ENCODE assay signal across 23 cellular contexts in the genomic region with DNA sequence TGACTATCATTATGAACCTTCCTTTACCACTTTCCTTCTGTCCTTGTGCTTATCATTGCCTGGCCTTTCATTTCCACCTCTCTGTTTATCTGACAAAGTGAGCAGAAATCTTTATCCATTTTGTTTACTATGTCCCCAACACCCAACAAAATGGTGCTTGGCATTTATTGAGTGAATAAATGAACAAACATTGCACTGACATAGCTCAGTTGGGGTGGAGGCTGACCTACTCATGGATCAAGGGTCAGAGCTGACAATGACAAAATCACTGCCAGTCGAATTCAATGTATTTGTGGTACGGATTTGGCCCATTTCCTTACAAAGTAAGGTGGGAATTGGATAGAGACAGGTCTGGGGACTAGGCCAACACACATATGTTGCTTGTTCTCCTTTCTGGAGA.
DNase-seq lines count a peak whose midpoint lies in the region; ATAC-seq, FAIRE-seq and TF ChIP-seq lines count a peak whose summit lies in the region.
"Had no signal": no experiment of that assay in that cellular context is flagged by ENCODE, and none has a peak within 500 bp of the region (broad histone marks: within the 10 kb centered on the region; RNA-seq: fewer than 3 reads in every experiment).

No MANE protein-coding gene starts in this region.

- TF ChIP-seq CTCF in liver (IDR thresholded peaks at IDR 0.05; ENCODE audit: low read depth, low read length, missing input control) (no peak), HepG2 (CRISPR knock-in tag; IDR thresholded peaks at IDR 0.05) (no peak), right lobe of liver (IDR thresholded peaks at IDR 0.05) (no peak), prostate gland (IDR thresholded peaks at IDR 0.05) (no peak)

- H3K4me1 ChIP-seq in liver (ENCODE audit: control insufficient read depth in 4 of 4, insufficient read depth in 4 of 4, low read length in 3 of 4) (peaks cover 0 to 12% (median 0%) of the 10 kb centered on the region in 4 donors), HepG2 (ENCODE audit: insufficient read depth, low read length) (no peaks in the 10 kb centered on the region), right lobe of liver (peaks cover 0 to 4% (median 0%) of the 10 kb centered on the region in 4 donors), prostate gland (replicated peaks) (no peaks in the 10 kb centered on the region)

- CTCF ChIA-PET in HepG2 (lab: Yijun Ruan, JAX; ENCODE audit: low intra/inter-chr PET ratio, low total read pairs): no interaction called here

- BruUV-seq in HepG2 (replicated peaks; lab: Mats Ljungman, UMichigan): no TSS peak

- TF ChIP-seq EP300 in HepG2 (IDR thresholded peaks at IDR 0.05; ENCODE audit: low read depth in 2 of 2, low read length in 2 of 2) (no peak), HepG2 (CRISPR knock-in tag; IDR thresholded peaks at IDR 0.05; ENCODE audit: borderline replicate concordance) (no peak)

- POLR2A ChIA-PET in HepG2 (lab: Yijun Ruan, JAX): no interaction called here

- H3K27ac ChIP-seq in liver (ENCODE audit: low read depth in 1 of 2, low read length in 2 of 2) (no peak overlapping the region), HepG2 (ENCODE audit: extremely low read length, insufficient read depth, low read length) (no peak overlapping the region), right lobe of liver (no peak overlapping the region), prostate gland (no peak overlapping the region)
- H3K27ac ChIP-seq: BLaER1 had no signal

- H3K27me3 ChIP-seq in liver (ENCODE audit: control insufficient read depth in 4 of 4, insufficient read depth in 4 of 4, low read length in 3 of 4) (no peaks in the 10 kb centered on the region), HepG2 (ENCODE audit: control insufficient read depth in 1 of 2, insufficient read depth in 2 of 2, low read length in 2 of 2) (no peaks in the 10 kb centered on the region), right lobe of liver (no peaks in the 10 kb centered on the region), prostate gland (replicated peaks; ENCODE audit: insufficient read depth) (no peaks in the 10 kb centered on the region)
- H3K27me3 ChIP-seq: BE2C, BLaER1 had no signal

- H3K9me3 ChIP-seq in liver (ENCODE audit: control insufficient read depth in 4 of 4, low read length in 3 of 4) (no peaks in the 10 kb centered on the region), HepG2 (ENCODE audit: low read length) (no peaks in the 10 kb centered on the region), right lobe of liver (no peaks in the 10 kb centered on the region), prostate gland (no peaks in the 10 kb centered on the region)
- H3K9me3 ChIP-seq: BE2C, BLaER1 had no signal

- ATAC-seq in HepG2 (no peak), right lobe of liver (peak in 3 of 4 donors; percentile 60 to 78 (median 68))

- in situ Hi-C loops in HepG2 (cut with HindIII; ENCODE audit: extremely low pct_ligation_motif_present, low pct_unique_long_range_greater_than_20kb): no loop called here

- TF ChIP-seq POLR2A in HepG2 (IDR thresholded peaks at IDR 0.05; ENCODE audit: insufficient read depth in 1 of 2, low read depth in 2 of 2, low read length in 2 of 2) (no peak), right lobe of liver (IDR thresholded peaks at IDR 0.05) (no peak), prostate gland (IDR thresholded peaks at IDR 0.05) (no peak)

- H3K9ac ChIP-seq in liver (ENCODE audit: low read depth in 1 of 2, low read length in 2 of 2): no peak overlapping the region
- H3K9ac ChIP-seq in HepG2 (ENCODE audit: insufficient read depth, low read depth, low read length): no peak overlapping the region
- H3K9ac ChIP-seq: BLaER1 had no signal

- TF ChIP-seq RAD21 in liver (IDR thresholded peaks at IDR 0.05) (peak in 1 of 2 donors; percentile 18), HepG2 (CRISPR knock-in tag; IDR thresholded peaks at IDR 0.05) (no peak)

- no peak for DNase-seq in HepG2 (ENCODE audit: low spot score)
- peak; percentile 7 for DNase-seq in NCI-H69 (lab: John Stamatoyannopoulos, UW)
- no peak for DNase-seq in right lobe of liver
- DNase-seq in prostate gland (ENCODE audit: low spot score): no peak
- DNase-seq in DMS53 (lab: John Stamatoyannopoulos, UW): no peak
- DNase-seq: 8988T; ACHN; BE2C; C1 segment of cervical spinal cord; CD4-positive, alpha-beta memory T cell; CD4-positive, CD25-positive, alpha-beta regulatory T cell; CD8-positive, alpha-beta memory T cell; COR-L47; DMS 273 treated with DMSO at 0.1 percent for 48 hours; DMS153; DMS79 treated with DMSO at 0.1 percent for 48 hours; GF-D8 had no signal

- no peak for FAIRE-seq in HepG2 (lab: Jason Lieb, UNC)
- FAIRE-seq: A204.1, G401.6, GM12891, GM19239 had no signal

- 26% methylated on average over 2 of the region's 2 CpGs for WGBS in liver
- WGBS in HepG2 (ENCODE audit: low lambda C conversion rate): 0% methylated on average over 2 of the region's 2 CpGs
- WGBS in right lobe of liver (ENCODE audit: insufficient coverage, low coverage, low lambda C conversion rate, missing lambda C conversion rate): 0% methylated on average over 2 of the region's 2 CpGs
- 79% methylated on average over 2 of the region's 2 CpGs for WGBS in prostate gland

- no peaks in the 10 kb centered on the region for H4K20me1 ChIP-seq in HepG2 (ENCODE audit: insufficient read depth, low read length)
- H4K20me1 ChIP-seq: BLaER1 had no signal

- H3K79me2 ChIP-seq in HepG2 (ENCODE audit: insufficient read depth, low read length): no peaks in the 10 kb centered on the region

- no peak overlapping the region for H2AFZ ChIP-seq in HepG2 (ENCODE audit: low read length)

- no peaks in the 10 kb centered on the region for H3K36me3 ChIP-seq in liver (ENCODE audit: control insufficient read depth in 4 of 4, insufficient read depth in 3 of 4, low read depth in 1 of 4, low read length in 3 of 4)
- H3K36me3 ChIP-seq in HepG2 (replicated peaks in 1 of 2; ENCODE audit: control insufficient read depth in 1 of 2, insufficient read depth in 2 of 2, low read length in 2 of 2): no peaks in the 10 kb centered on the region
- no peaks in the 10 kb centered on the region for H3K36me3 ChIP-seq in right lobe of liver
- no peaks in the 10 kb centered on the region for H3K36me3 ChIP-seq in prostate gland
- H3K36me3 ChIP-seq: BE2C, BLaER1 had no signal

- H3K4me2 ChIP-seq in HepG2 (ENCODE audit: low read depth, low read length): no peak overlapping the region
- H3K4me2 ChIP-seq: BLaER1 had no signal

- intact Hi-C loops in HepG2 (cut with micrococcal nuclease; ENCODE audit: unreplicated experiment) (no loop called here), right lobe of liver (cut with DNase I) (no loop called here), prostate gland (cut with DNase I) (no loop called here)

- no peak overlapping the region for H3K4me3 ChIP-seq in liver (ENCODE audit: low read depth in 1 of 3, low read length in 3 of 3)
- no peak overlapping the region for H3K4me3 ChIP-seq in HepG2 (replicated peaks in 1 of 3; ENCODE audit: insufficient read depth in 1 of 3, low read depth in 2 of 3, low read length in 3 of 3)
- H3K4me3 ChIP-seq in right lobe of liver: no peak overlapping the region
- H3K4me3 ChIP-seq in prostate gland: no peak overlapping the region
- H3K4me3 ChIP-seq: BLaER1 had no signal

TF ChIP-seq in liver, 16 proteins besides CTCF, POLR2A, EP300 and RAD21 (continues in another document):
- TF ChIP-seq, protein P1, sequence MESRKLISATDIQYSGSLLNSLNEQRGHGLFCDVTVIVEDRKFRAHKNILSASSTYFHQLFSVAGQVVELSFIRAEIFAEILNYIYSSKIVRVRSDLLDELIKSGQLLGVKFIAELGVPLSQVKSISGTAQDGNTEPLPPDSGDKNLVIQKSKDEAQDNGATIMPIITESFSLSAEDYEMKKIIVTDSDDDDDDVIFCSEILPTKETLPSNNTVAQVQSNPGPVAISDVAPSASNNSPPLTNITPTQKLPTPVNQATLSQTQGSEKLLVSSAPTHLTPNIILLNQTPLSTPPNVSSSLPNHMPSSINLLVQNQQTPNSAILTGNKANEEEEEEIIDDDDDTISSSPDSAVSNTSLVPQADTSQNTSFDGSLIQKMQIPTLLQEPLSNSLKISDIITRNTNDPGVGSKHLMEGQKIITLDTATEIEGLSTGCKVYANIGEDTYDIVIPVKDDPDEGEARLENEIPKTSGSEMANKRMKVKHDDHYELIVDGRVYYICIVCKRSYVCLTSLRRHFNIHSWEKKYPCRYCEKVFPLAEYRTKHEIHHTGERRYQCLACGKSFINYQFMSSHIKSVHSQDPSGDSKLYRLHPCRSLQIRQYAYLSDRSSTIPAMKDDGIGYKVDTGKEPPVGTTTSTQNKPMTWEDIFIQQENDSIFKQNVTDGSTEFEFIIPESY (IDR thresholded peaks at IDR 0.05): no peak
- TF ChIP-seq ATF3 (IDR thresholded peaks at IDR 0.05) (no peak), SP1 (IDR thresholded peaks at IDR 0.05) (no peak), EGR1 (IDR thresholded peaks at IDR 0.05; ENCODE audit: low read depth in 2 of 2) (no peak), HNF4G (IDR thresholded peaks at IDR 0.05) (no peak), FOXA1 (IDR thresholded peaks at IDR 0.05) (no peak)

TF ChIP-seq in HepG2, 621 proteins besides CTCF, POLR2A, EP300 and RAD21 (continues in another document):
- TF ChIP-seq CAMTA2 (CRISPR knock-in tag; IDR thresholded peaks at IDR 0.05; ENCODE audit: borderline replicate concordance) (no peak), CENPT (CRISPR knock-in tag; IDR thresholded peaks at IDR 0.05; ENCODE audit: low read depth) (no peak), DNMT1 (CRISPR knock-in tag; IDR thresholded peaks at IDR 0.05) (no peak), FOXK1 (CRISPR knock-in tag; IDR thresholded peaks at IDR 0.05; ENCODE audit: borderline replicate concordance, low read depth) (no peak), ZFP90 (CRISPR knock-in tag; IDR thresholded peaks at IDR 0.05; ENCODE audit: borderline replicate concordance) (no peak), IKZF5 (CRISPR knock-in tag; IDR thresholded peaks at IDR 0.05) (no peak)
- TF ChIP-seq, protein P2, sequence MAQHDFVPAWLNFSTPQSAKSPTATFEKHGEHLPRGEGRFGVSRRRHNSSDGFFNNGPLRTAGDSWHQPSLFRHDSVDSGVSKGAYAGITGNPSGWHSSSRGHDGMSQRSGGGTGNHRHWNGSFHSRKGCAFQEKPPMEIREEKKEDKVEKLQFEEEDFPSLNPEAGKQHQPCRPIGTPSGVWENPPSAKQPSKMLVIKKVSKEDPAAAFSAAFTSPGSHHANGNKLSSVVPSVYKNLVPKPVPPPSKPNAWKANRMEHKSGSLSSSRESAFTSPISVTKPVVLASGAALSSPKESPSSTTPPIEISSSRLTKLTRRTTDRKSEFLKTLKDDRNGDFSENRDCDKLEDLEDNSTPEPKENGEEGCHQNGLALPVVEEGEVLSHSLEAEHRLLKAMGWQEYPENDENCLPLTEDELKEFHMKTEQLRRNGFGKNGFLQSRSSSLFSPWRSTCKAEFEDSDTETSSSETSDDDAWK (CRISPR knock-in tag; IDR thresholded peaks at IDR 0.05): no peak
